In the genomic region with DNA sequence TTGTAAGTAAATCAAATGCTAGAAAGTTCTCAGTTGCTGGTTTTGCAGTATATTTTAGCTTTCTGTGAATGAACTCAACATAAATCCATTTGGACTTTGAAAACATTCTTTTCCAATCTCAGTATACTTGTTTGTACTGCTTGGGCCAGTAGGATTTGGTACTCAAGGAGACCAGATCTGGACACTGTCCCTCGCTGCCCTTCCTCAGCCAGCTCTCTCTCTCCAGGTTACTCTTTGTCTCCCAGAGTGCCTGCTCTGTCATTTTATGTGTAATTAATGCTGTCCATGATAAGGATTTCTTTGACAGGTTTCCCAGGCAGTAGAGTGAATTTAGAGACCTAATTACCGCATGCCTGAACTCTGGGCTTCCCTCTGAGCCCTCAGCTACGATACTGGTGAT, we compare ENCODE assay signal across 15 cellular contexts.
A peak's percentile ranks its signal among the peaks of the same experiment; 100 is the strongest.
DNase-seq lines count a peak whose midpoint lies in the region; ATAC-seq and TF ChIP-seq lines count a peak whose summit lies in the region.
"Had no signal": no experiment of that assay in that cellular context is flagged by ENCODE, and none has a peak within 500 bp of the region (broad histone marks: within the 10 kb centered on the region; RNA-seq: fewer than 3 reads in every experiment).

No MANE protein-coding gene starts in this region.

- DNase-seq in GM23248 (peak; percentile 9), coronary artery (ENCODE audit: low spot score) (no peak), right atrium auricular region (ENCODE audit: low spot score) (no peak), tibial artery (no peak), HUDEP-2 (lab: John Stamatoyannopoulos, UW; ENCODE audit: unreplicated experiment in 76 of 76) (no peak)
- DNase-seq: BE2C; CD4-positive, alpha-beta memory T cell; DMS79 treated with DMSO at 0.1 percent for 48 hours; EL had no signal

- no peaks in the 10 kb centered on the region for H3K36me3 ChIP-seq in GM23248 (ENCODE audit: low read depth)
- no peaks in the 10 kb centered on the region for H3K36me3 ChIP-seq in right atrium auricular region
- no peaks in the 10 kb centered on the region for H3K36me3 ChIP-seq in tibial artery
- H3K36me3 ChIP-seq: BE2C had no signal

- H3K27ac ChIP-seq in GM23248 (no peak overlapping the region), coronary artery (peak overlapping the region in 1 of 2 donors; percentile 65), right atrium auricular region (peak overlapping the region; percentile 22 to 40), tibial artery (peak overlapping the region; percentile 5 to 58)
- H3K27ac ChIP-seq: C4-2B, HL-60 had no signal

- H3K9ac ChIP-seq in GM23248, result no peak overlapping the region

- peak overlapping the region; percentile 48 for H3K4me2 ChIP-seq in GM23248 (ENCODE audit: unreplicated experiment)
- H3K4me2 ChIP-seq: A549 had no signal

- H3K4me3 ChIP-seq in GM23248 (no peak overlapping the region), coronary artery (peak overlapping the region; percentile 61), right atrium auricular region (no peak overlapping the region), tibial artery (peak overlapping the region in 1 of 2 donors; percentile 21)
- H3K4me3 ChIP-seq: A549 had no signal

- H3K4me1 ChIP-seq in GM23248 (ENCODE audit: insufficient read depth) (no peaks in the 10 kb centered on the region; the same call in 1 of the 2 replicates), right atrium auricular region (peaks cover 0 to 28% of the 10 kb centered on the region in 2 donors), tibial artery (peaks cover 0 to 36% (median 8%) of the 10 kb centered on the region in 4 donors)
- H3K4me1 ChIP-seq: BE2C had no signal

- H3K79me2 ChIP-seq in GM23248 (ENCODE audit: insufficient read depth), result no peaks in the 10 kb centered on the region

- 49 to 53% methylated on average over 3 of the region's 3 CpGs for WGBS in GM23248 (ENCODE audit: low coverage in 1 of 2, low lambda C conversion rate in 2 of 2, missing lambda C conversion rate in 2 of 2), 2 experiments

- intact Hi-C loops in tibial artery (cut with DNase I; ENCODE audit: low total_unique reads), result no loop called here

- H2AFZ ChIP-seq in GM23248, result 0 out of 2 replicates have a peak overlapping the region, but pooled peaks have one; percentile 18

- H3K27me3 ChIP-seq in GM23248 (replicated peaks; ENCODE audit: insufficient read depth), result no peaks in the 10 kb centered on the region
- no peaks in the 10 kb centered on the region for H3K27me3 ChIP-seq in right atrium auricular region
- H3K27me3 ChIP-seq in tibial artery, result no peaks in the 10 kb centered on the region
- H3K27me3 ChIP-seq: BE2C had no signal

- H3K9me2 ChIP-seq in GM23248 (ENCODE audit: insufficient read depth), result no peaks in the 10 kb centered on the region

- in situ Hi-C loops in GM23248 (cut with MboI), result no loop called here

- TF ChIP-seq CTCF in coronary artery (IDR thresholded peaks at IDR 0.05), result no peak
- no peak for TF ChIP-seq CTCF in right atrium auricular region (IDR thresholded peaks at IDR 0.05)
- no peak for TF ChIP-seq CTCF in tibial artery (IDR thresholded peaks at IDR 0.05)

- ATAC-seq in GM21529 (IDR thresholded peaks at IDR 0.05; ENCODE audit: unreplicated experiment) (no peak), GM19324 (IDR thresholded peaks at IDR 0.05; ENCODE audit: low FRiP score, unreplicated experiment) (no peak)
- ATAC-seq: A549, HCT116 had no signal

- no peaks in the 10 kb centered on the region for H4K20me1 ChIP-seq in GM23248 (ENCODE audit: insufficient read depth)

- H3F3A ChIP-seq in GM23248 (ENCODE audit: insufficient read depth), result 0 out of 2 replicates have a peak, but pooled peaks cover 6% of the 10 kb centered on the region

- H3K9me3 ChIP-seq in GM23248 (ENCODE audit: low read depth) (no peaks in the 10 kb centered on the region), right atrium auricular region (no peaks in the 10 kb centered on the region), tibial artery (no peaks in the 10 kb centered on the region)
- H3K9me3 ChIP-seq: A549, BE2C had no signal
